Comparison of ENCODE assay signal across 14 cellular contexts in the genomic region with DNA sequence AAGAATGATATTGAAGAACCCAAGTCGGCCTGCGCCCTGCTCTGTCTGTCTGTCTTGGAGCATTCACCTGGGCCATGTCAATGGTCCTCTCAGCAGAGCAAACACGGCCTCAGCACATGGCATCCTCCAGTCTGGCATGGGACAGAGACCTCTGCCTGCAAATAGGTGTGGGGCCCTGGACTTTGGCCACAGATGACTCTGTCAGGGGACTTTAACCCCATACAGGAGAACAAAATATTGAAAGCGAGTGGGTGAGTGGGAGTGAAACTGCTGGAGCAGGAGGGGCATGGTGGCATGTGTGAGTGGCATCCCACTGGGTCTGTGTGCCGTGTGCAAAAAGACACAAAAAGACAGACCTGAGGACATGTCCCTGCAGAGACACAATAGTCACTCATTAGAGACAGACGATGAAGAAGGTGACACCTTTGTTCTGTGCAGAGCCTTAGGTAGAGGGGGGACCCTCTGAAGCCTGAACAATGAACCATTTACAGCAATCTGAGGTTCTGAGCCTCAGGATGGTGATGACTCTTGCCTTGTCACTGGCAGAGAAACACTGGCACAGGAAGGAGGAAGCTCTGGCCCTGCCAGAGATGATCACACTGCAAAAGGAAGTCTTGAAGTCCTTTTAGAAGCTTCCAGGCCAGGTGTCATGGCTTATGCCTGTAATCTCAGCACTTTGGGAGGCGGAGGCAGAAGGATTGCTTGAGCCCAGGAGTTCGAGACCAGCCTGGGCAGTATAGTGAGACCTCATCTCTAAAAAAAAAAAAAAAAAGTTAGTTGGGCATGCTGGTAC. TPM values are rescaled to one million over a fixed set of nuclear protein-coding genes. Genes with fewer than 3 reads are reported as not detected.
DNase-seq lines count a peak whose midpoint lies in the region; ATAC-seq and TF ChIP-seq lines count a peak whose summit lies in the region.
"Had no signal": no experiment of that assay in that cellular context is flagged by ENCODE, and none has a peak within 500 bp of the region (broad histone marks: within the 10 kb centered on the region; RNA-seq: fewer than 3 reads in every experiment).

No MANE protein-coding gene starts in this region.

- peak overlapping the region; percentile 57 for H3K4me3 Mint-ChIP-seq in activated T-cell treated with anti-CD3 and anti-CD28 coated beads, Interleukin-2, amount 50 U/mL, for 24 hours
- no peak overlapping the region for H3K4me3 Mint-ChIP-seq in activated CD4-positive, alpha-beta memory T cell treated with anti-CD3 and anti-CD28 coated beads for 36 hours
- peak overlapping the region; percentile 88 for H3K4me3 Mint-ChIP-seq in stimulated activated effector memory CD8-positive, alpha-beta T cell treated with anti-CD3 and anti-CD28 coated beads, Interleukin-12 subunit alpha, Interleukin-12 subunit beta, amount 100 ng/mL, for 72 hours

- H3K36me3 Mint-ChIP-seq in activated T-cell treated with anti-CD3 and anti-CD28 coated beads, Interleukin-2, amount 50 U/mL, for 24 hours (ENCODE audit: low read depth) = peaks cover 39% of the 10 kb centered on the region
- H3K36me3 Mint-ChIP-seq in activated CD4-positive, alpha-beta memory T cell treated with anti-CD3 and anti-CD28 coated beads for 36 hours = peaks cover 35% of the 10 kb centered on the region
- H3K36me3 Mint-ChIP-seq in stimulated activated effector memory CD8-positive, alpha-beta T cell treated with anti-CD3 and anti-CD28 coated beads, Interleukin-12 subunit alpha, Interleukin-12 subunit beta, amount 100 ng/mL, for 72 hours = peaks cover 51% of the 10 kb centered on the region

- no peak for DNase-seq in activated T-cell treated with anti-CD3 and anti-CD28 coated beads, Interleukin-2, amount 50 U/mL, for 24 hours
- no peak for DNase-seq in activated T-cell treated with anti-CD3 and anti-CD28 coated beads, Interleukin-2, amount 50 U/mL, for 1 hour
- peak; percentile 51 for DNase-seq in activated CD4-positive, alpha-beta memory T cell treated with anti-CD3 and anti-CD28 coated beads for 36 hours
- DNase-seq in stimulated activated effector memory CD8-positive, alpha-beta T cell treated with anti-CD3 and anti-CD28 coated beads, Interleukin-12 subunit alpha, Interleukin-12 subunit beta, amount 100 ng/mL, for 72 hours (ENCODE audit: low spot score in 2 of 2) = no peak
- DNase-seq in HEK293T (ENCODE audit: extremely low spot score) (no peak), NCI-H526 (lab: John Stamatoyannopoulos, UW) (no peak)
- DNase-seq: left cardiac atrium; NCI-H1048; NCI-H226; stimulated activated CD4-positive, alpha-beta T cell treated with anti-CD3 and anti-CD28 coated beads, Interleukin-12 subunit alpha, Interleukin-12 subunit beta, amount 100 ng/mL, for 4 hours; uterus had no signal

- H3K27ac Mint-ChIP-seq in activated T-cell treated with anti-CD3 and anti-CD28 coated beads, Interleukin-2, amount 50 U/mL, for 24 hours = peak overlapping the region; percentile 91
- H3K27ac Mint-ChIP-seq in activated CD4-positive, alpha-beta memory T cell treated with anti-CD3 and anti-CD28 coated beads for 36 hours = peak overlapping the region; percentile 81
- H3K27ac Mint-ChIP-seq in stimulated activated effector memory CD8-positive, alpha-beta T cell treated with anti-CD3 and anti-CD28 coated beads, Interleukin-12 subunit alpha, Interleukin-12 subunit beta, amount 100 ng/mL, for 72 hours = peak overlapping the region; percentile 94

- intact Hi-C loops in activated CD4-positive, alpha-beta memory T cell treated with anti-CD3 and anti-CD28 coated beads for 36 hours (cut with micrococcal nuclease) = loop anchor here (1.0 to 10.0 kb wide), 5 partner anchors 9 to 325 kb away; a partner anchor contains a TSS

- H3K9me3 Mint-ChIP-seq in activated T-cell treated with anti-CD3 and anti-CD28 coated beads, Interleukin-2, amount 50 U/mL, for 24 hours = no peaks in the 10 kb centered on the region
- H3K9me3 Mint-ChIP-seq in activated CD4-positive, alpha-beta memory T cell treated with anti-CD3 and anti-CD28 coated beads for 36 hours = no peaks in the 10 kb centered on the region
- H3K9me3 Mint-ChIP-seq in stimulated activated effector memory CD8-positive, alpha-beta T cell treated with anti-CD3 and anti-CD28 coated beads, Interleukin-12 subunit alpha, Interleukin-12 subunit beta, amount 100 ng/mL, for 72 hours = no peaks in the 10 kb centered on the region

- ATAC-seq in esophagus mucosa (peak; percentile 10), HG02759 (IDR thresholded peaks at IDR 0.05; ENCODE audit: unreplicated experiment) (no peak)
- peak; percentile 27 for ATAC-seq in stimulated activated effector memory CD8-positive, alpha-beta T cell treated with anti-CD3 and anti-CD28 coated beads, Interleukin-12 subunit alpha, Interleukin-12 subunit beta, amount 100 ng/mL, for 72 hours

- POLR2A ChIA-PET in activated CD4-positive, alpha-beta memory T cell treated with anti-CD3 and anti-CD28 coated beads for 36 hours (lab: Charles Lee) = interaction anchor here (0.9 to 2.3 kb wide), 4 partner anchors 9 to 26 kb away, joined by 3 to 19 read pairs (median 7); a partner anchor contains a TSS
- POLR2A ChIA-PET in HEK293T (lab: Yijun Ruan, JAX) = interaction anchor here (1.2 to 3.5 kb wide), 3 partner anchors 13 to 56 kb away, joined by 4 to 28 read pairs (median 5); a partner anchor contains a TSS

- no peaks in the 10 kb centered on the region for H3K27me3 Mint-ChIP-seq in activated T-cell treated with anti-CD3 and anti-CD28 coated beads, Interleukin-2, amount 50 U/mL, for 24 hours
- no peaks in the 10 kb centered on the region for H3K27me3 Mint-ChIP-seq in activated CD4-positive, alpha-beta memory T cell treated with anti-CD3 and anti-CD28 coated beads for 36 hours

- CTCF ChIA-PET in activated CD4-positive, alpha-beta memory T cell treated with anti-CD3 and anti-CD28 coated beads for 36 hours (lab: Charles Lee) = interaction anchor here (0.9 to 10.5 kb wide), 23 partner anchors 9 to 210 kb away, joined by 3 to 81 read pairs (median 4); a partner anchor contains a TSS
- CTCF ChIA-PET in HEK293T (lab: Yijun Ruan, JAX) = interaction anchor here (1.3 to 5.5 kb wide), 4 partner anchors 13 to 72 kb away, joined by 4 to 26 read pairs (median 12); a partner anchor contains a TSS

- peaks cover 90% of the 10 kb centered on the region for H3K4me1 Mint-ChIP-seq in activated T-cell treated with anti-CD3 and anti-CD28 coated beads, Interleukin-2, amount 50 U/mL, for 24 hours (ENCODE audit: low read depth)
- H3K4me1 Mint-ChIP-seq in activated CD4-positive, alpha-beta memory T cell treated with anti-CD3 and anti-CD28 coated beads for 36 hours (ENCODE audit: low read depth) = peaks cover 77% of the 10 kb centered on the region
- peaks cover 78% of the 10 kb centered on the region for H3K4me1 Mint-ChIP-seq in stimulated activated effector memory CD8-positive, alpha-beta T cell treated with anti-CD3 and anti-CD28 coated beads, Interleukin-12 subunit alpha, Interleukin-12 subunit beta, amount 100 ng/mL, for 72 hours

TF ChIP-seq in HEK293T, 16 proteins besides CTCF, POLR2A, EP300 and RAD21:
- no peak for TF ChIP-seq CTBP1 (IDR thresholded peaks at IDR 0.05; ENCODE audit: borderline replicate concordance)
- no peak for TF ChIP-seq BHLHE40 (IDR thresholded peaks at IDR 0.05; ENCODE audit: borderline replicate concordance)

RNA-seq across cellular contexts. Expression of a gene that starts 7.5 kb away (rescaled TPM):
- 100 to 1,000 TPM; 169 to 172 TPM for total RNA-seq in activated CD4-positive, alpha-beta memory T cell treated with anti-CD3 and anti-CD28 coated beads for 36 hours
- total RNA-seq in esophagus mucosa = not detected
- total RNA-seq: occipital lobe had no signal

RNA-seq across cellular contexts. Expression of a gene that starts 9.5 kb away (rescaled TPM):
- 100 to 1,000 TPM; 290 to 300 TPM for total RNA-seq in activated CD4-positive, alpha-beta memory T cell treated with anti-CD3 and anti-CD28 coated beads for 36 hours
- total RNA-seq in esophagus mucosa = 2.2 TPM

RNA-seq across cellular contexts. Expression of a gene that starts 13.7 kb away (rescaled TPM):
- 100 to 1,000 TPM; 104 to 109 TPM for total RNA-seq in activated CD4-positive, alpha-beta memory T cell treated with anti-CD3 and anti-CD28 coated beads for 36 hours
- 234 TPM for total RNA-seq in esophagus mucosa

RNA-seq across cellular contexts. Expression of a gene that starts 26.9 kb away (rescaled TPM):
- total RNA-seq in activated CD4-positive, alpha-beta memory T cell treated with anti-CD3 and anti-CD28 coated beads for 36 hours = 100 to 1,000 TPM; 140 to 141 TPM
- 122 TPM for total RNA-seq in esophagus mucosa

RNA-seq across cellular contexts. Expression of a gene that starts 41.8 kb away (rescaled TPM):
- under 1 TPM in 1 of 2 experiments, not detected in 1; 0.31 TPM for total RNA-seq in activated CD4-positive, alpha-beta memory T cell treated with anti-CD3 and anti-CD28 coated beads for 36 hours
- total RNA-seq in esophagus mucosa = 0.76 TPM

Comparison
In these comparisons a context has a peak if more than half of its experiments do, and no peak if none do; other contexts are left out.
1. RNA of a gene that starts 7.5 kb away (total RNA-seq): 169 to 172 TPM in activated CD4-positive, alpha-beta memory T cell treated with anti-CD3 and anti-CD28 coated beads for 36 hours; not detected in esophagus mucosa (single experiment); every median in the first group is over 100 times any median in the second.
2. RNA of a gene that starts 9.5 kb away (total RNA-seq): 290 to 300 TPM in activated CD4-positive, alpha-beta memory T cell treated with anti-CD3 and anti-CD28 coated beads for 36 hours; 2.2 TPM in esophagus mucosa (single experiment); every median in the first group is over 10 times any median in the second.
3. Peak in every context shown above with its lines, with median percentiles within 50 percentile points of each other: H3K27ac Mint-ChIP-seq.